In the genomic region with DNA sequence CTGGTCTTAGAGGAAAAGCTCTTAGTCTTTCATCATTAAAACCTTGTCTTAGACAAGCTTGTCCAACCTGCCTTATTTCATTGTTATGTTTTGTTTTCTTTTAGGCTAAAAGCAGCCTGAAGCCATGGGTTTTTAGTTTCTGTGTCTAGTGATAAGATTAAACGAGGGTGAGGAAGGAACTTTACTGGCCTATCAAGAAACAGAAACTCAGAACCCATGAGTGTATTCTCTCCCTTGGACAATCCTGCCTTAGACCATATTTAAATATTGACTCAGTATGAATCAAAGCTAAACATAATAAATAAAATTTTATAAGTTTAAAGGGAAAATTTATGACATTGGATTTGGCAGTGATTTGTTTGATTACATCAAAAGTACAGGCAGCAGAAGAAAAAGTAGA, we compare ENCODE assay signal across 14 cellular contexts.
A peak's percentile ranks its signal among the peaks of the same experiment; 100 is the strongest.
DNase-seq lines count a peak whose midpoint lies in the region; ATAC-seq and TF ChIP-seq lines count a peak whose summit lies in the region.
"Had no signal": no experiment of that assay in that cellular context is flagged by ENCODE, and none has a peak within 500 bp of the region (broad histone marks: within the 10 kb centered on the region; RNA-seq: fewer than 3 reads in every experiment).

No MANE protein-coding gene starts in this region.

- intact Hi-C loops in prostate gland (cut with DNase I) = no loop called here
- intact Hi-C loops in OCI-LY7 (cut with micrococcal nuclease; ENCODE audit: unreplicated experiment) = no loop called here

- TF ChIP-seq POLR2A in prostate gland (IDR thresholded peaks at IDR 0.05) = no peak

- peak; percentile 23 for DNase-seq in ELR (ENCODE audit: low read depth)
- DNase-seq in prostate gland (ENCODE audit: low spot score) = peak; percentile 5
- no peak for DNase-seq in GM23248
- no peak for DNase-seq in OCI-LY7 (ENCODE audit: low spot score)
- DNase-seq: C1 segment of cervical spinal cord; CD4-positive, alpha-beta T cell; DMS153; DMS79 treated with DMSO at 0.1 percent for 48 hours; H7; KG1 had no signal

- H3K9me3 ChIP-seq in prostate gland (no peaks in the 10 kb centered on the region), GM23248 (ENCODE audit: low read depth) (no peaks in the 10 kb centered on the region), OCI-LY7 (ENCODE audit: low read length) (no peaks in the 10 kb centered on the region)

- H3K79me2 ChIP-seq in GM23248 (ENCODE audit: insufficient read depth) (no peaks in the 10 kb centered on the region), OCI-LY7 (ENCODE audit: insufficient read depth, low read depth, low read length) (no peaks in the 10 kb centered on the region)

- H3K4me1 ChIP-seq in prostate gland (replicated peaks) (no peaks in the 10 kb centered on the region), GM23248 (ENCODE audit: insufficient read depth) (peaks cover 13% of the 10 kb centered on the region), OCI-LY7 (ENCODE audit: insufficient read depth, low read length, poor library complexity, severe bottlenecking) (no peaks in the 10 kb centered on the region)

- TF ChIP-seq CTCF in 22Rv1 (IDR thresholded peaks at IDR 0.05) (no peak), VCaP (conservative IDR thresholded peaks at IDR 0.05) (no peak), prostate gland (IDR thresholded peaks at IDR 0.05) (no peak), OCI-LY7 (conservative IDR thresholded peaks at IDR 0.05; ENCODE audit: low read length) (no peak)

- POLR2A ChIA-PET in OCI-LY7 (lab: Charles Lee) = no interaction called here

- 0 out of 2 replicates have a peak overlapping the region, but pooled peaks have one; percentile 15 for H3K27ac ChIP-seq in 22Rv1
- H3K27ac ChIP-seq in VCaP = peak overlapping the region; percentile 43; the same call in 1 of the 2 replicates
- no peak overlapping the region for H3K27ac ChIP-seq in prostate gland
- H3K27ac ChIP-seq in GM23248 = no peak overlapping the region
- H3K27ac ChIP-seq in OCI-LY7 (ENCODE audit: low read depth, low read length, poor library complexity, severe bottlenecking) = no peak overlapping the region

- H3K27me3 ChIP-seq in prostate gland (replicated peaks; ENCODE audit: insufficient read depth) = no peaks in the 10 kb centered on the region
- no peaks in the 10 kb centered on the region for H3K27me3 ChIP-seq in GM23248 (replicated peaks; ENCODE audit: insufficient read depth)

- H3K9ac ChIP-seq in GM23248 = no peak overlapping the region

- CTCF ChIA-PET in OCI-LY7 (lab: Charles Lee; ENCODE audit: unreplicated experiment) = no interaction called here

- H3K9me2 ChIP-seq in GM23248 (ENCODE audit: insufficient read depth) (no peaks in the 10 kb centered on the region), OCI-LY7 (ENCODE audit: insufficient read depth, low read length) (no peaks in the 10 kb centered on the region)

- WGBS in prostate gland = 22% methylated on average over 1 of the region's 1 CpG
- whole genome bisulfite sequencing in GM23248 (ENCODE audit: low coverage in 1 of 2, low lambda C conversion rate in 2 of 2, missing lambda C conversion rate in 2 of 2), 2 experiments = 69 to 78% methylated on average over 1 of the region's 1 CpG

- no peak overlapping the region for H2AFZ ChIP-seq in GM23248
- H2AFZ ChIP-seq in OCI-LY7 (ENCODE audit: low read length) = no peak overlapping the region
- H2AFZ ChIP-seq: GM23338 had no signal

- H4K20me1 ChIP-seq in GM23248 (ENCODE audit: insufficient read depth) (no peaks in the 10 kb centered on the region), OCI-LY7 (ENCODE audit: insufficient read depth, low read length) (no peaks in the 10 kb centered on the region)

- H3F3A ChIP-seq in GM23248 (ENCODE audit: insufficient read depth) = no peaks in the 10 kb centered on the region

- H3K4me2 ChIP-seq in GM23248 (ENCODE audit: unreplicated experiment) (no peak overlapping the region), OCI-LY7 (ENCODE audit: low read length) (no peak overlapping the region)
- H3K4me2 ChIP-seq: GM23338 had no signal

- in situ Hi-C loops in GM23248 (cut with MboI) = no loop called here

- H3K36me3 ChIP-seq in prostate gland (no peaks in the 10 kb centered on the region), GM23248 (ENCODE audit: low read depth) (no peaks in the 10 kb centered on the region), OCI-LY7 (ENCODE audit: insufficient read depth, low read length) (no peaks in the 10 kb centered on the region; the same call in 1 of the 2 replicates)

- no TSS peak for BruUV-seq in OCI-LY7 (replicated peaks; lab: Mats Ljungman, UMichigan)

- H3K4me3 ChIP-seq in prostate gland (no peak overlapping the region), GM23248 (no peak overlapping the region), OCI-LY7 (ENCODE audit: low read depth, low read length, poor library complexity, severe bottlenecking) (no peak overlapping the region)
- H3K4me3 ChIP-seq: GM23338 had no signal

- ATAC-seq in GM21825 (IDR thresholded peaks at IDR 0.05; ENCODE audit: unreplicated experiment) = no peak
- ATAC-seq: GM23338 had no signal

Comparison
In these comparisons a context has a peak if more than half of its experiments do, and no peak if none do; other contexts are left out.
1. H3K27ac ChIP-seq: peak in 22Rv1 (single experiment) and VCaP (single experiment); none in prostate gland (0 of 2), GM23248 (single experiment) and OCI-LY7 (single experiment).
2. DNase-seq: peak in ELR (single experiment) and prostate gland (single experiment); none in GM23248 (single experiment) and OCI-LY7 (single experiment).